ENCODE assay signal across 8 cellular contexts in the genomic region with DNA sequence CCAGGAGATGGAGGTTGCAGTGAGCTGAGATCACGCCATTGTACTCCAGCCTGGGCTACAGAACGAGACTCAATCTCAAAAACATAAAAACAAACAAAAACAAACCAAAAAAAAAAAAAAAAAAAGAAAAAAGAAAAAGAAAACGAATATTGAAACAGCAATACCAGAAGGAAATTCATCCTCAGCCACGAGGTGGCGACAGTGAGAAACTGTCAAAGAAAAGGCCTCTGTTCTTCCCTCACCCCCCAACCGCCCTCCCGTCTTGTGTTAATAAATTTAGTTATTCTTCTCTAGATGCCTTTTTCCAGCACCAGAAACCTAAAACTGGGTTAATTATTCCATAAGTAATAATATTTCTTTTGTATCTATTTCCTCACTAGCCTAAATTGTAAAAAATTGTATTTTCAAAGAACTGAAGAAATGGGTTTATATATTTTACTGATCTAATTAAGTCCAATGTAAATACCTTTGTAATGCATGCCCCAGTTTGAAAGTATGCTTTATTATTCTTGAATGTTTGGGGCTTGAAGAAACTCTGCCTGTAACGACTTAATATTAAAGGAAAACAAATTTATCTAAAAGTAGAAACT. TPM values are rescaled to one million over a fixed set of nuclear protein-coding genes. Genes with fewer than 3 reads are reported as not detected.
DNase-seq lines count a peak whose midpoint lies in the region; ATAC-seq and TF ChIP-seq lines count a peak whose summit lies in the region.

No MANE protein-coding gene starts in this region.

- H3K4me1 Mint-ChIP-seq in activated CD4-positive, alpha-beta memory T cell treated with anti-CD3 and anti-CD28 coated beads for 36 hours (ENCODE audit: low read depth) = no peaks in the 10 kb centered on the region

- TF ChIP-seq CTCF in epithelial cell of esophagus (IDR thresholded peaks at IDR 0.05; ENCODE audit: insufficient read depth, low read depth, low read length, missing control alignments) = peak; percentile 65

- no peaks in the 10 kb centered on the region for H3K36me3 Mint-ChIP-seq in activated CD4-positive, alpha-beta memory T cell treated with anti-CD3 and anti-CD28 coated beads for 36 hours

- intact Hi-C loops in activated CD4-positive, alpha-beta memory T cell treated with anti-CD3 and anti-CD28 coated beads for 36 hours (cut with micrococcal nuclease) = loop anchor here (1.0 to 2.0 kb wide), 2 partner anchors 24 to 44 kb away; no protein-coding TSS in a partner anchor

- H3K4me3 ChIP-seq in epithelial cell of esophagus (ENCODE audit: low read length) = no peak overlapping the region

- no peak for ATAC-seq in activated CD4-positive, CD25-positive, alpha-beta regulatory T cell treated with anti-CD3 and anti-CD28 coated beads, Interleukin-2, amount 50 U/mL, for 24 hours
- no peak for ATAC-seq in HG03039 (IDR thresholded peaks at IDR 0.05; ENCODE audit: unreplicated experiment)

- peak; percentile 8 to 37 (median 16) for DNase-seq in activated CD4-positive, CD25-positive, alpha-beta regulatory T cell (lab: John Stamatoyannopoulos, UW)
- DNase-seq in KBM-7 (peak; percentile 18), epithelial cell of esophagus (ENCODE audit: low read depth) (peak; percentile 62), NCI-H1105 (lab: John Stamatoyannopoulos, UW) (no peak)
- DNase-seq in activated CD4-positive, alpha-beta memory T cell treated with anti-CD3 and anti-CD28 coated beads for 36 hours = peak; percentile 67
- peak; percentile 58 for DNase-seq in stimulated activated CD4-positive, alpha-beta T cell treated with anti-CD3 and anti-CD28 coated beads, Interleukin-12 subunit alpha, Interleukin-12 subunit beta, amount 100 ng/mL, for 4 hours

- peaks cover 7% of the 10 kb centered on the region for H3K9me3 Mint-ChIP-seq in activated CD4-positive, alpha-beta memory T cell treated with anti-CD3 and anti-CD28 coated beads for 36 hours

- H3K4me3 Mint-ChIP-seq in activated CD4-positive, alpha-beta memory T cell treated with anti-CD3 and anti-CD28 coated beads for 36 hours = no peak overlapping the region

- H3K27me3 Mint-ChIP-seq in activated CD4-positive, alpha-beta memory T cell treated with anti-CD3 and anti-CD28 coated beads for 36 hours = no peaks in the 10 kb centered on the region

- in situ Hi-C loops in KBM-7 (cut with MboI; ENCODE audit: low pct_unique_long_range_greater_than_20kb, low sequenced_read_pairs) = no loop called here

- CTCF ChIA-PET in activated CD4-positive, alpha-beta memory T cell treated with anti-CD3 and anti-CD28 coated beads for 36 hours (lab: Charles Lee) = interaction anchor here (0.7 to 1.5 kb wide), 4 partner anchors 20 to 102 kb away, joined by 3 to 7 read pairs (median 4); no protein-coding TSS in a partner anchor

- POLR2A ChIA-PET in activated CD4-positive, alpha-beta memory T cell treated with anti-CD3 and anti-CD28 coated beads for 36 hours (lab: Charles Lee) = no interaction called here

- no peak overlapping the region for H3K27ac Mint-ChIP-seq in activated CD4-positive, alpha-beta memory T cell treated with anti-CD3 and anti-CD28 coated beads for 36 hours

RNA-seq across cellular contexts. Expression of a gene that starts 38.6 kb away (rescaled TPM):
- total RNA-seq in activated CD4-positive, alpha-beta memory T cell treated with anti-CD3 and anti-CD28 coated beads for 36 hours = 1 to 10 TPM; 6.6 to 7.2 TPM

RNA-seq across cellular contexts. Expression of a gene that starts 41.4 kb away (rescaled TPM):
- 1 to 10 TPM; 5.1 to 5.2 TPM for total RNA-seq in activated CD4-positive, alpha-beta memory T cell treated with anti-CD3 and anti-CD28 coated beads for 36 hours
